Comparison of ENCODE assay signal across 9 cellular contexts in genomic region chr5:117131048-117131679, GRCh38.
DNase-seq lines count a peak whose midpoint lies in the region; ATAC-seq and TF ChIP-seq lines count a peak whose summit lies in the region.
"Had no signal": no experiment of that assay in that cellular context is flagged by ENCODE, and none has a peak within 500 bp of the region (broad histone marks: within the 10 kb centered on the region; RNA-seq: fewer than 3 reads in every experiment).

No MANE protein-coding gene starts in this region.

- H3K27me3 Mint-ChIP-seq in WTC11 (ENCODE audit: low read depth) = no peaks in the 10 kb centered on the region

- TF ChIP-seq CTCF in WTC11 (IDR thresholded peaks at IDR 0.05) = no peak

- POLR2A ChIA-PET in WTC11 (lab: Charles Lee) = no interaction called here

- H3K36me3 Mint-ChIP-seq in WTC11 = peaks cover 12% of the 10 kb centered on the region

- peaks cover 14% of the 10 kb centered on the region for H3K9me3 Mint-ChIP-seq in WTC11

- H3K4me1 Mint-ChIP-seq in WTC11 = peaks cover 13% of the 10 kb centered on the region; the same call in 1 of the 2 replicates

- CTCF ChIA-PET in WTC11 (lab: Charles Lee) = no interaction called here

- H3K27ac Mint-ChIP-seq in WTC11 = no peak overlapping the region

- DNase-seq in pons (ENCODE audit: low spot score) (peak; percentile 12), WTC11 (ENCODE audit: low spot score) (no peak)
- no peak for DNase-seq in activated CD4-positive, alpha-beta T cell treated with anti-CD3 and anti-CD28 coated beads for 4 hours
- no peak for DNase-seq in stimulated activated CD8-positive, alpha-beta memory T cell treated with anti-CD3 and anti-CD28 coated beads, Interleukin-4, amount 100 ng/mL, for 48 hours
- no peak for DNase-seq in stimulated activated CD4-positive, alpha-beta T cell treated with anti-CD3 and anti-CD28 coated beads, Interleukin-15, amount 100 ng/mL, for 24 hours
- DNase-seq: stimulated activated naive CD8-positive, alpha-beta T cell treated with anti-CD3 and anti-CD28 coated beads, Interleukin-15, Interleukin-2, amounts not matched to agents 100 U/mL and 50 U/mL, for 24 hours had no signal

- H3K4me3 Mint-ChIP-seq in WTC11 = no peak overlapping the region

- ATAC-seq in GM19035 (IDR thresholded peaks at IDR 0.05; ENCODE audit: unreplicated experiment) = peak; percentile 98
- ATAC-seq in HG02642 (IDR thresholded peaks at IDR 0.05; ENCODE audit: poor library complexity, unreplicated experiment) = peak; percentile 97
- peak; percentile 93 for ATAC-seq in HG03565 (IDR thresholded peaks at IDR 0.05; ENCODE audit: unreplicated experiment)
- no peak for ATAC-seq in WTC11
- ATAC-seq: stimulated activated naive CD8-positive, alpha-beta T cell treated with anti-CD3 and anti-CD28 coated beads, Interleukin-15, Interleukin-2, amounts not matched to agents 100 U/mL and 50 U/mL, for 24 hours had no signal

TF ChIP-seq in WTC11, 78 proteins besides CTCF, POLR2A, EP300 and RAD21:
- TF ChIP-seq ZNF423 (CRISPR knock-in tag; IDR thresholded peaks at IDR 0.05) (no peak), USF2 (CRISPR knock-in tag; IDR thresholded peaks at IDR 0.05) (no peak), GRHL2 (CRISPR knock-in tag; IDR thresholded peaks at IDR 0.05; ENCODE audit: insufficient replicate concordance, severe bottlenecking) (no peak), FOXK1 (CRISPR knock-in tag; IDR thresholded peaks at IDR 0.05) (no peak), ZMAT4 (CRISPR knock-in tag; IDR thresholded peaks at IDR 0.05) (no peak), SMAD4 (CRISPR knock-in tag; IDR thresholded peaks at IDR 0.05) (no peak), NFATC4 (CRISPR knock-in tag; IDR thresholded peaks at IDR 0.05) (no peak), TEAD1 (CRISPR knock-in tag; IDR thresholded peaks at IDR 0.05) (no peak), PRRX2 (CRISPR knock-in tag; IDR thresholded peaks at IDR 0.05) (no peak), ETV6 (CRISPR knock-in tag; IDR thresholded peaks at IDR 0.05) (no peak), STAT6 (CRISPR knock-in tag; conservative IDR thresholded peaks at IDR 0.05; ENCODE audit: low read depth) (no peak), MAX (CRISPR knock-in tag; IDR thresholded peaks at IDR 0.05) (no peak), KAT7 (CRISPR knock-in tag; IDR thresholded peaks at IDR 0.05; ENCODE audit: borderline replicate concordance) (no peak), JUN (CRISPR knock-in tag; IDR thresholded peaks at IDR 0.05) (no peak), MYBL2 (CRISPR knock-in tag; IDR thresholded peaks at IDR 0.05) (no peak), ZNF121 (CRISPR knock-in tag; IDR thresholded peaks at IDR 0.05) (no peak), E2F5 (CRISPR knock-in tag; IDR thresholded peaks at IDR 0.05) (no peak)
TF ChIP-seq in WTC11: peak in this region for 0.
